In the genomic region with DNA sequence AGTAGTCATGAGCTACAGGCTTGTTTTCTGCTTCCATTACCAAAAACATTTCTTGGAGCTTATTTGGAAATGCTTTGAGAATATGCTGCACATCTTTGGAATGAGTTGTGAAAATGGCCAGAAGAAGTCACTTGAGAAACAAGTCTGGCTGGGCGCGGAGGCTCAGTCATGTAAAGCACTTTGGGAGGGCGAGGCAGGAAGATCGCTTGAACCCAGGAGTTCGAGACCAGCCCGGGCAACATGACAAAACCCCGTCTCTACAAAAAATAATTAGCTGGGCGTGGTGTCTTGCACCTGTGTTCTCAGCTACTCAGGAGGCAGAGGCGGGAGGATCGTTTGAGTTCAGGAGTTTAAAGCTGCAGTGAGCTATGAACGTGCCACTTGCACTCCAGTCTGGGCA, we compare ENCODE assay signal across 8 cellular contexts. TPM values are rescaled to one million over a fixed set of nuclear protein-coding genes. Genes with fewer than 3 reads are reported as not detected.
DNase-seq lines count a peak whose midpoint lies in the region; ATAC-seq and TF ChIP-seq lines count a peak whose summit lies in the region.

No MANE protein-coding gene starts in this region.

- ATAC-seq in upper lobe of left lung (ENCODE audit: low FRiP score in 2 of 2) (no peak), GM19395 (IDR thresholded peaks at IDR 0.05; ENCODE audit: unreplicated experiment) (no peak), GM21367 (IDR thresholded peaks at IDR 0.05; ENCODE audit: unreplicated experiment) (no peak), HG03521 (IDR thresholded peaks at IDR 0.05; ENCODE audit: unreplicated experiment) (no peak)

- peak overlapping the region; percentile 98 for H3K27ac Mint-ChIP-seq in activated naive CD4-positive, alpha-beta T cell treated with anti-CD3 and anti-CD28 coated beads for 36 hours

- TF ChIP-seq CTCF in ascending aorta (IDR thresholded peaks at IDR 0.05): no peak
- no peak for TF ChIP-seq CTCF in lower leg skin (IDR thresholded peaks at IDR 0.05)
- no peak for TF ChIP-seq CTCF in upper lobe of left lung (IDR thresholded peaks at IDR 0.05)

- H3K36me3 Mint-ChIP-seq in activated naive CD4-positive, alpha-beta T cell treated with anti-CD3 and anti-CD28 coated beads for 36 hours (ENCODE audit: low read depth): peaks cover 12% of the 10 kb centered on the region

- CTCF ChIA-PET in activated naive CD4-positive, alpha-beta T cell treated with anti-CD3 and anti-CD28 coated beads for 36 hours (lab: Charles Lee): interaction anchor here (0.5 to 4.2 kb wide), 5 partner anchors 8 to 204 kb away, joined by 3 to 17 read pairs (median 4); a partner anchor contains a TSS

- no peak for TF ChIP-seq POLR2A in lower leg skin (IDR thresholded peaks at IDR 0.05)
- TF ChIP-seq POLR2A in upper lobe of left lung (IDR thresholded peaks at IDR 0.05): no peak

- 13 to 14% methylated on average over 11 of the region's 11 CpGs for WGBS in lower leg skin, 2 donors
- 26% methylated on average over 11 of the region's 11 CpGs for WGBS in upper lobe of left lung, 2 donors

- DNase-seq in activated naive CD4-positive, alpha-beta T cell treated with anti-CD3 and anti-CD28 coated beads for 36 hours: no peak
- no peak for DNase-seq in activated naive CD4-positive, alpha-beta T cell treated with anti-CD3 and anti-CD28 coated beads, Interleukin-2, amount 50 U/mL, for 16 hours
- DNase-seq in ascending aorta (ENCODE audit: low spot score in 2 of 2): no peak
- peak in 1 of 2 donors; percentile 86 for DNase-seq in lower leg skin (ENCODE audit: low spot score in 2 of 2)
- DNase-seq in upper lobe of left lung: no peak

- H3K27ac ChIP-seq in ascending aorta (peak overlapping the region in 1 of 2 donors; percentile 93), upper lobe of left lung (peak overlapping the region in 3 of 4 donors; percentile 86 to 97 (median 90))

- H3K9me3 ChIP-seq in ascending aorta: no peaks in the 10 kb centered on the region
- H3K9me3 ChIP-seq in upper lobe of left lung: no peaks in the 10 kb centered on the region

- no peaks in the 10 kb centered on the region for H3K9me3 Mint-ChIP-seq in activated naive CD4-positive, alpha-beta T cell treated with anti-CD3 and anti-CD28 coated beads for 36 hours

- H3K36me3 ChIP-seq in ascending aorta: peaks cover 6 to 30% of the 10 kb centered on the region in 2 donors
- H3K36me3 ChIP-seq in upper lobe of left lung: peaks cover 0 to 40% (median 12%) of the 10 kb centered on the region in 4 donors

- peak overlapping the region; percentile 98 for H3K4me3 Mint-ChIP-seq in activated naive CD4-positive, alpha-beta T cell treated with anti-CD3 and anti-CD28 coated beads for 36 hours

- H3K27me3 ChIP-seq in ascending aorta (no peaks in the 10 kb centered on the region), upper lobe of left lung (no peaks in the 10 kb centered on the region)

- no peak for TF ChIP-seq EP300 in upper lobe of left lung (IDR thresholded peaks at IDR 0.05)

- no peaks in the 10 kb centered on the region for H3K27me3 Mint-ChIP-seq in activated naive CD4-positive, alpha-beta T cell treated with anti-CD3 and anti-CD28 coated beads for 36 hours (ENCODE audit: low read depth)

- H3K4me3 ChIP-seq in ascending aorta (peak overlapping the region; percentile 86 to 92), lower leg skin (ENCODE audit: low read depth, poor library complexity, severe bottlenecking) (peak overlapping the region; percentile 19), upper lobe of left lung (peak overlapping the region; percentile 59 to 98 (median 80))

- peaks cover 46% of the 10 kb centered on the region for H3K4me1 Mint-ChIP-seq in activated naive CD4-positive, alpha-beta T cell treated with anti-CD3 and anti-CD28 coated beads for 36 hours (ENCODE audit: low read depth)

- intact Hi-C loops in activated naive CD4-positive, alpha-beta T cell treated with anti-CD3 and anti-CD28 coated beads for 36 hours (cut with micrococcal nuclease): no loop called here
- intact Hi-C loops in ascending aorta (cut with DNase I) (no loop called here), lower leg skin (cut with DNase I; ENCODE audit: low total_unique reads) (no loop called here)

- H3K4me1 ChIP-seq in ascending aorta (peaks cover 11 to 18% of the 10 kb centered on the region in 2 donors), upper lobe of left lung (peaks cover 26 to 43% (median 32%) of the 10 kb centered on the region in 4 donors)

RNA-seq across cellular contexts. Expression of a gene that starts 0.9 kb away (rescaled TPM):
- total RNA-seq in activated naive CD4-positive, alpha-beta T cell treated with anti-CD3 and anti-CD28 coated beads for 36 hours: 10 to 100 TPM; 27.4 to 28.8 TPM
- 24.5 TPM for total RNA-seq in ascending aorta
- total RNA-seq in lower leg skin: 10 to 100 TPM; 27.6 to 36.5 (median 34.2) TPM
- total RNA-seq in upper lobe of left lung: 10 to 100 TPM; 16.8 to 34.9 (median 19.4) TPM

RNA-seq across cellular contexts. Expression of a gene that starts 4.4 kb away (rescaled TPM):
- total RNA-seq in activated naive CD4-positive, alpha-beta T cell treated with anti-CD3 and anti-CD28 coated beads for 36 hours: 10 to 100 TPM; 25.8 to 26.7 TPM
- total RNA-seq in ascending aorta (106 TPM), lower leg skin (100 to 1,000 TPM in 3 of 4 donors, 10 to 100 TPM in 1; 99.0 to 262 (median 108) TPM), upper lobe of left lung (100 to 1,000 TPM in 4 of 6 donors, 10 to 100 TPM in 2; 54.9 to 202 (median 109) TPM)

RNA-seq across cellular contexts. Expression of a gene that starts 30.4 kb away (rescaled TPM):
- 100 to 1,000 TPM; 102 to 127 TPM for total RNA-seq in activated naive CD4-positive, alpha-beta T cell treated with anti-CD3 and anti-CD28 coated beads for 36 hours
- 130 TPM for total RNA-seq in ascending aorta
- total RNA-seq in lower leg skin: 10 to 100 TPM; 16.7 to 41.5 (median 37.4) TPM
- 10 to 100 TPM; 26.4 to 92.2 (median 38.3) TPM for total RNA-seq in upper lobe of left lung

RNA-seq across cellular contexts. Expression of a gene that starts 36.8 kb away (rescaled TPM):
- total RNA-seq in activated naive CD4-positive, alpha-beta T cell treated with anti-CD3 and anti-CD28 coated beads for 36 hours: 10 to 100 TPM; 67.0 to 68.1 TPM
- total RNA-seq in ascending aorta (65.9 TPM), lower leg skin (10 to 100 TPM; 45.5 to 60.3 (median 58.1) TPM), upper lobe of left lung (10 to 100 TPM; 55.1 to 84.0 (median 65.0) TPM)

Comparison
In these comparisons a context has a peak if more than half of its experiments do, and no peak if none do; other contexts are left out.
1. H3K4me3 ChIP-seq: peak in every context shown above with its lines; median percentile 89 in ascending aorta; 80 in upper lobe of left lung; 19 in lower leg skin.